In the genomic region with DNA sequence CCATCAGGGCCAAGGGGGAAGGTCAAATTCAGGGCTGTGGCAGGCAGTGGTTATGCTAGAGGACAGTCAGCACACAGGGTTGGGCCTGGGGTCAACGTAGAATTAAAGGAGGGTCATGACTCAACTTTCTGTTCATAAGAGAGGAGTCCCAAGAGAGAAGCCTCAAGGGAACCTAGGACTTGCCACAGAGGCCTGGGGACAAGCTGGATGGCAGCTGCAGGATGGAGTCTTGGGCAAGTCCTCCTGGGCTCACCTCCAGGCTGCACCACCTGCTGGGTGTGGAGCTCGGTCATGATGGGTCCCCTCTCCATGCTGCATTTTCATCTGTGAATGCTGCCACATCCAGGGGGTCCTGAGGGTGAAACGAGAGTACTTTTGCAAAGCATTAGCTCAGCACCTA, we compare ENCODE assay signal across 22 cellular contexts. TPM values are rescaled to one million over a fixed set of nuclear protein-coding genes. Genes with fewer than 3 reads are reported as not detected.
"Had no signal": no experiment of that assay in that cellular context is flagged by ENCODE, and none has a peak within 500 bp of the region (broad histone marks: within the 10 kb centered on the region; RNA-seq: fewer than 3 reads in every experiment).

No MANE protein-coding gene starts in this region.

- H3K27ac Mint-ChIP-seq: T-cell had no signal

- H3K36me3 Mint-ChIP-seq: T-cell had no signal

- H3K4me2 ChIP-seq: SK-N-SH had no signal

- DNase-seq: KBM-7; NCI-H1092 treated with DMSO at 0.1 percent for 48 hours; NCI-H1436 treated with DMSO at 0.1 percent for 48 hours; NCI-H1694; NCI-H187 treated with DMSO at 0.1 percent for 48 hours; NCI-H2029 treated with DMSO at 0.1 percent for 48 hours; NCI-H2171 treated with DMSO at 0.1 percent for 48 hours; NCI-H2227 treated with DMSO at 0.1 percent for 48 hours; NCI-H524; NCI-H526 treated with DMSO at 0.1 percent for 48 hours; NCI-H748 treated with DMSO at 0.1 percent for 48 hours; NK-92 treated with Interleukin-12 subunit alpha and Interleukin-12 subunit beta, amount 100 ng/mL, for 24 hours; PC-3; SHP77; SK-N-SH; SW 1271; T-cell had no signal

- H3K4me3 Mint-ChIP-seq: T-cell had no signal

- H3K27ac ChIP-seq: HL-60, RWPE1 had no signal

- H3K9me3 Mint-ChIP-seq: T-cell had no signal

- FAIRE-seq: HTR-8/SVneo had no signal

- H3K9me3 ChIP-seq: SK-N-SH had no signal

- ATAC-seq: Panc1, PC-3, T-cell had no signal

- H3K9ac ChIP-seq: SK-N-SH had no signal

RNA-seq across cellular contexts. Expression of a gene that starts 9.0 kb away (rescaled TPM):
- total RNA-seq: LHCN-M2 had no signal
